ENCODE assay signal across 36 cellular contexts in the genomic region with DNA sequence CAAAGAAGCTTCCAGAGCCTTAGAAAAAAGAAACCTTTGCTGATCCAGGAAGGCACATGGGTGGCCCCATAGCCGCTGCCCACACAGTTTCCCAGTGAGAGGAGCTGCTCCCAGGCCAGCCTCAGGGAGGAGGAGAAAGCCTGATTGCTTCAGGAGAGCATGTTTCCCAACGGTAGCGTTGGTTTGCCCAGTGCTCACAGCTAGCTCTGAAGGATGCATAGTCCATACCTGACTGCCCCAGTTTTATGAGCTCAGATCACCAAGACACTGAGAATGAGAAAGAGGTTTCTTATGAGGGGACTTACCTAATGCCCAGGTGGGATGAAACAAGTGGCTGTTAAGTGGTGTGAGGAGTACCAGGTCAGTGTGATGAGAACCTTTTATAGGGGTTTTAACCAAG. TPM values are rescaled to one million over a fixed set of nuclear protein-coding genes. Genes with fewer than 3 reads are reported as not detected.
"Had no signal": no experiment of that assay in that cellular context is flagged by ENCODE, and none has a peak within 500 bp of the region (broad histone marks: within the 10 kb centered on the region; RNA-seq: fewer than 3 reads in every experiment).

A gene (minus strand): TSS at position 355 of the 400 bp plus-strand sequence. CDS start 2,030 bp downstream, outside the sequence.

- H3K9me3 Mint-ChIP-seq: activated CD4-positive, alpha-beta memory T cell treated with anti-CD3 and anti-CD28 coated beads for 36 hours; activated CD4-positive, alpha-beta T cell treated with anti-CD3 and anti-CD28 coated beads, Interleukin-2, amount 10 ng/mL, durations not matched to agents 24 days and 14 days; activated naive CD4-positive, alpha-beta T cell treated with anti-CD3 and anti-CD28 coated beads for 36 hours; activated naive CD4-positive, alpha-beta T cell treated with anti-CD3 and anti-CD28 coated beads, Interleukin-2, amount 50 U/mL, for 24 hours; activated naive CD8-positive, alpha-beta T cell treated with anti-CD3 and anti-CD28 coated beads for 36 hours; activated naive CD8-positive, alpha-beta T cell treated with anti-CD3 and anti-CD28 coated beads, Interleukin-2, amount 50 U/mL, for 24 hours; activated T-helper 1 cell treated with anti-CD3 and anti-CD28 coated beads, Interleukin-12 subunit alpha, Interleukin-12 subunit beta, Interleukin-2, Interleukin-4 antibody, amounts not matched to agents 30 ng/mL and 10 ng/mL and 1 ng/mL, durations not matched to agents 14 hours and 24 hours and 36 hours; activated T-helper 2 cell treated with anti-CD3 and anti-CD28 coated beads, Interferon-gamma antibody, Interleukin-2, Interleukin-4, amounts not matched to agents 10 μg/mL and 5 μg/mL and 100 μg/mL, durations not matched to agents 14 hours and 24 hours and 36 hours had no signal

- H3K4me3 Mint-ChIP-seq: activated CD4-positive, alpha-beta memory T cell treated with anti-CD3 and anti-CD28 coated beads for 36 hours; activated CD4-positive, alpha-beta T cell treated with anti-CD3 and anti-CD28 coated beads for 36 hours; activated CD4-positive, alpha-beta T cell treated with anti-CD3 and anti-CD28 coated beads, Interleukin-2, amount 10 ng/mL, durations not matched to agents 24 days and 14 days; activated CD8-positive, alpha-beta memory T cell treated with anti-CD3 and anti-CD28 coated beads, Interleukin-2, amount 10 ng/mL, durations not matched to agents 7 days and 5 days; activated CD8-positive, alpha-beta T cell treated with anti-CD3 and anti-CD28 coated beads, Interleukin-2, amount 10 ng/mL, durations not matched to agents 7 days and 5 days; activated naive CD4-positive, alpha-beta T cell treated with anti-CD3 and anti-CD28 coated beads for 36 hours; activated naive CD4-positive, alpha-beta T cell treated with anti-CD3 and anti-CD28 coated beads, Interleukin-2, amount 50 U/mL, for 24 hours; activated naive CD8-positive, alpha-beta T cell treated with anti-CD3 and anti-CD28 coated beads for 36 hours; activated naive CD8-positive, alpha-beta T cell treated with anti-CD3 and anti-CD28 coated beads, Interleukin-2, amount 50 U/mL, for 24 hours; activated T-helper 1 cell treated with anti-CD3 and anti-CD28 coated beads, Interleukin-12 subunit alpha, Interleukin-12 subunit beta, Interleukin-2, Interleukin-4 antibody, amounts not matched to agents 30 ng/mL and 10 ng/mL and 1 ng/mL, durations not matched to agents 14 hours and 24 hours and 36 hours had no signal

- H3K4me1 Mint-ChIP-seq: activated CD4-positive, alpha-beta T cell treated with anti-CD3 and anti-CD28 coated beads for 36 hours; activated CD4-positive, alpha-beta T cell treated with anti-CD3 and anti-CD28 coated beads, Interleukin-2, amount 10 ng/mL, durations not matched to agents 24 days and 14 days; activated CD8-positive, alpha-beta memory T cell treated with anti-CD3 and anti-CD28 coated beads, Interleukin-2, amount 10 ng/mL, durations not matched to agents 7 days and 5 days; activated naive CD4-positive, alpha-beta T cell treated with anti-CD3 and anti-CD28 coated beads, Interleukin-2, amount 50 U/mL, for 24 hours; activated naive CD8-positive, alpha-beta T cell treated with anti-CD3 and anti-CD28 coated beads for 36 hours; activated naive CD8-positive, alpha-beta T cell treated with anti-CD3 and anti-CD28 coated beads, Interleukin-2, amount 50 U/mL, for 24 hours had no signal

- H3K9me3 ChIP-seq: adrenal gland, body of pancreas, esophagus muscularis mucosa, gastroesophageal sphincter had no signal

- H3K36me3 Mint-ChIP-seq: activated CD4-positive, alpha-beta memory T cell treated with anti-CD3 and anti-CD28 coated beads for 36 hours; activated CD8-positive, alpha-beta memory T cell treated with anti-CD3 and anti-CD28 coated beads, Interleukin-2, amount 10 ng/mL, durations not matched to agents 7 days and 5 days; activated naive CD4-positive, alpha-beta T cell treated with anti-CD3 and anti-CD28 coated beads, Interleukin-2, amount 50 U/mL, for 24 hours; activated naive CD8-positive, alpha-beta T cell treated with anti-CD3 and anti-CD28 coated beads for 36 hours had no signal

- DNase-seq: activated CD4-positive, alpha-beta memory T cell treated with anti-CD3 and anti-CD28 coated beads for 36 hours; activated CD4-positive, alpha-beta T cell treated with anti-CD3 and anti-CD28 coated beads for 36 hours; activated CD4-positive, alpha-beta T cell treated with anti-CD3 and anti-CD28 coated beads, Interleukin-2, amount 10 ng/mL, durations not matched to agents 24 days and 14 days; activated CD4-positive, CD25-positive, alpha-beta regulatory T cell; activated CD4-positive, CD25-positive, alpha-beta regulatory T cell treated with anti-CD3 and anti-CD28 coated beads, Interleukin-2, amount 50 U/mL, for 72 hours; activated CD8-positive, alpha-beta memory T cell treated with anti-CD3 and anti-CD28 coated beads, Interleukin-2, amount 10 ng/mL, durations not matched to agents 7 days and 5 days; activated CD8-positive, alpha-beta memory T cell treated with anti-CD3 and anti-CD28 coated beads, Interleukin-2, amount 50 U/mL, for 4 hours; activated CD8-positive, alpha-beta T cell treated with anti-CD3 and anti-CD28 coated beads, Interleukin-2, amount 10 ng/mL, durations not matched to agents 7 days and 5 days; activated effector memory CD4-positive, alpha-beta T cell treated with anti-CD3 and anti-CD28 coated beads, Interleukin-2, amount 50 U/mL, for 16 hours; activated naive CD4-positive, alpha-beta T cell treated with anti-CD3 and anti-CD28 coated beads for 36 hours; activated naive CD8-positive, alpha-beta T cell treated with anti-CD3 and anti-CD28 coated beads for 36 hours; activated naive CD8-positive, alpha-beta T cell treated with anti-CD3 and anti-CD28 coated beads, Interleukin-2, amount 50 U/mL, for 24 hours; activated T-cell treated with anti-CD3 and anti-CD28 coated beads, Interleukin-2, amount 50 U/mL, for 1 hour; activated T-cell treated with anti-CD3 and anti-CD28 coated beads, Interleukin-2, amount 50 U/mL, for 48 hours; adrenal gland; amygdala; aorta; body of pancreas; caudate nucleus; effector CD8-positive, alpha-beta T cell; foreskin melanocyte; T-helper 1 cell; T-helper 2 cell had no signal

- H3K4me3 ChIP-seq: adrenal gland, body of pancreas, esophagus muscularis mucosa, gastroesophageal sphincter had no signal

- H3K27me3 ChIP-seq: adrenal gland, body of pancreas had no signal

- H3K36me3 ChIP-seq: adrenal gland, esophagus muscularis mucosa, gastroesophageal sphincter had no signal

- ATAC-seq: activated CD4-positive, alpha-beta T cell treated with anti-CD3 and anti-CD28 coated beads for 36 hours; activated CD8-positive, alpha-beta memory T cell treated with anti-CD3 and anti-CD28 coated beads, Interleukin-2, amount 10 ng/mL, durations not matched to agents 7 days and 5 days; activated CD8-positive, alpha-beta T cell treated with anti-CD3 and anti-CD28 coated beads, Interleukin-2, amount 10 ng/mL, durations not matched to agents 7 days and 5 days; activated naive CD8-positive, alpha-beta T cell treated with anti-CD3 and anti-CD28 coated beads, Interleukin-2, amount 50 U/mL, for 24 hours; body of pancreas; gastroesophageal sphincter had no signal

- H3K4me1 ChIP-seq: adrenal gland, esophagus muscularis mucosa, gastroesophageal sphincter had no signal

- H3K27ac Mint-ChIP-seq: activated CD4-positive, alpha-beta memory T cell treated with anti-CD3 and anti-CD28 coated beads for 36 hours; activated CD4-positive, alpha-beta T cell treated with anti-CD3 and anti-CD28 coated beads for 36 hours; activated CD4-positive, alpha-beta T cell treated with anti-CD3 and anti-CD28 coated beads, Interleukin-2, amount 10 ng/mL, durations not matched to agents 24 days and 14 days; activated CD8-positive, alpha-beta memory T cell treated with anti-CD3 and anti-CD28 coated beads, Interleukin-2, amount 10 ng/mL, durations not matched to agents 7 days and 5 days; activated CD8-positive, alpha-beta T cell treated with anti-CD3 and anti-CD28 coated beads, Interleukin-2, amount 10 ng/mL, durations not matched to agents 7 days and 5 days; activated naive CD4-positive, alpha-beta T cell treated with anti-CD3 and anti-CD28 coated beads for 36 hours; activated naive CD4-positive, alpha-beta T cell treated with anti-CD3 and anti-CD28 coated beads, Interleukin-2, amount 50 U/mL, for 24 hours; activated naive CD8-positive, alpha-beta T cell treated with anti-CD3 and anti-CD28 coated beads for 36 hours; activated naive CD8-positive, alpha-beta T cell treated with anti-CD3 and anti-CD28 coated beads, Interleukin-2, amount 50 U/mL, for 24 hours; activated T-helper 1 cell treated with anti-CD3 and anti-CD28 coated beads, Interleukin-12 subunit alpha, Interleukin-12 subunit beta, Interleukin-2, Interleukin-4 antibody, amounts not matched to agents 30 ng/mL and 10 ng/mL and 1 ng/mL, durations not matched to agents 14 hours and 24 hours and 36 hours; activated T-helper 2 cell treated with anti-CD3 and anti-CD28 coated beads, Interferon-gamma antibody, Interleukin-2, Interleukin-4, amounts not matched to agents 10 μg/mL and 5 μg/mL and 100 μg/mL, durations not matched to agents 14 hours and 24 hours and 36 hours had no signal

- H3K27ac ChIP-seq: adrenal gland, body of pancreas, epithelial cell of prostate, esophagus muscularis mucosa, gastroesophageal sphincter had no signal

RNA-seq across cellular contexts. Expression of the gene that starts here (rescaled TPM):
- total RNA-seq: activated CD4-positive, alpha-beta memory T cell treated with anti-CD3 and anti-CD28 coated beads for 36 hours; activated CD4-positive, alpha-beta T cell treated with anti-CD3 and anti-CD28 coated beads for 36 hours; activated CD4-positive, alpha-beta T cell treated with anti-CD3 and anti-CD28 coated beads, Interleukin-2, amount 10 ng/mL, durations not matched to agents 24 days and 14 days; activated CD8-positive, alpha-beta memory T cell treated with anti-CD3 and anti-CD28 coated beads for 36 hours; activated CD8-positive, alpha-beta memory T cell treated with anti-CD3 and anti-CD28 coated beads, Interleukin-2, amount 10 ng/mL, durations not matched to agents 7 days and 5 days; activated CD8-positive, alpha-beta T cell treated with anti-CD3 and anti-CD28 coated beads, Interleukin-2, amount 10 ng/mL, durations not matched to agents 7 days and 5 days; activated naive CD4-positive, alpha-beta T cell treated with anti-CD3 and anti-CD28 coated beads for 36 hours; activated naive CD8-positive, alpha-beta T cell treated with anti-CD3 and anti-CD28 coated beads for 36 hours; activated T-helper 1 cell treated with anti-CD3 and anti-CD28 coated beads, Interleukin-12 subunit alpha, Interleukin-12 subunit beta, Interleukin-2, Interleukin-4 antibody, amounts not matched to agents 30 ng/mL and 10 ng/mL and 1 ng/mL, durations not matched to agents 14 hours and 24 hours and 36 hours; activated T-helper 2 cell treated with anti-CD3 and anti-CD28 coated beads, Interferon-gamma antibody, Interleukin-2, Interleukin-4, amounts not matched to agents 10 μg/mL and 5 μg/mL and 100 μg/mL, durations not matched to agents 14 hours and 24 hours and 36 hours; adrenal gland; aorta; body of pancreas; chondrocyte; dermis microvascular lymphatic vessel endothelial cell; endothelial cell of umbilical vein; fibroblast of lung; fibroblast of villous mesenchyme; glomerular endothelial cell had no signal
